Comparison of ENCODE assay signal across 1 cellular context in the genomic region with DNA sequence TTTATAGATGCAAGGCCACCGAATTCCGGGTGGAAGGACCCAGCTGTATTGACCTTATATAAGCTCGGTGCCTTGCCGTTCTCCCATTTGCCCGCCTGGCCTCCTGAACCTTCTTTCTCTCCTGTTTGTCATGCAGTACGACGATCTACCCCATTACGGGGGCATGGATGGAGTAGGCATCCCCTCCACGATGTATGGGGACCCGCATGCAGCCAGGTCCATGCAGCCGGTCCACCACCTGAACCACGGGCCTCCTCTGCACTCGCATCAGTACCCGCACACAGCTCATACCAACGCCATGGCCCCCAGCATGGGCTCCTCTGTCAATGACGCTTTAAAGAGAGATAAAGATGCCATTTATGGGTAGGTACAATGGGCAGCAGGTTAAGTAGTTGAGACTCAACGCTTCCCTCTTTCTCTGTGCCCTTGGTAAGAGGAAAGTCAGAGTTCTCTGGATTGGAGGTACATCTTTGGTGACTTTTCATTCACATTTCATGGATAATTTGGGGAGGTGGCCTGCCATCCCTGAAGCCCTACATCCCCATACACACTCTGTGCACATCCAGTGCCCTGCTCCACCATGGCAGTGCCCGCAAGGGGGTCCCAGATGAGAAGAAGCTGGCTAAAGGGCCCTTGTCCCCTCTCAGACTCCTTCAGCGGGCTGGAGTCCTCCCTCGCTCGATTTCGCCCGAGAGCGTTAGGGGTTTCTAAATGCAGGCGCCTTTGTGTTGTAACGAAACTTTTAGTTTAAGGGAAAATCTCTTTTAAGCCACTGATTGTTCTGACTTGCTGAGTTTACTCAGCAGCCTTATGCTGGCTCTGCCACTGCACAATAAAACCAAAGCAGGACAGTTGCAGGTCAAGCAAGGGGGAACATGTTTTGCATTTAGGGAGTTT.
TF ChIP-seq lines count a peak whose summit lies in the region.

No MANE protein-coding gene starts in this region.

TF ChIP-seq in K562, 482 proteins besides CTCF, POLR2A, EP300 and RAD21 (continued from another document):
- TF ChIP-seq, protein P1, sequence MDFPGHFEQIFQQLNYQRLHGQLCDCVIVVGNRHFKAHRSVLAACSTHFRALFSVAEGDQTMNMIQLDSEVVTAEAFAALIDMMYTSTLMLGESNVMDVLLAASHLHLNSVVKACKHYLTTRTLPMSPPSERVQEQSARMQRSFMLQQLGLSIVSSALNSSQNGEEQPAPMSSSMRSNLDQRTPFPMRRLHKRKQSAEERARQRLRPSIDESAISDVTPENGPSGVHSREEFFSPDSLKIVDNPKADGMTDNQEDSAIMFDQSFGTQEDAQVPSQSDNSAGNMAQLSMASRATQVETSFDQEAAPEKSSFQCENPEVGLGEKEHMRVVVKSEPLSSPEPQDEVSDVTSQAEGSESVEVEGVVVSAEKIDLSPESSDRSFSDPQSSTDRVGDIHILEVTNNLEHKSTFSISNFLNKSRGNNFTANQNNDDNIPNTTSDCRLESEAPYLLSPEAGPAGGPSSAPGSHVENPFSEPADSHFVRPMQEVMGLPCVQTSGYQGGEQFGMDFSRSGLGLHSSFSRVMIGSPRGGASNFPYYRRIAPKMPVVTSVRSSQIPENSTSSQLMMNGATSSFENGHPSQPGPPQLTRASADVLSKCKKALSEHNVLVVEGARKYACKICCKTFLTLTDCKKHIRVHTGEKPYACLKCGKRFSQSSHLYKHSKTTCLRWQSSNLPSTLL (IDR thresholded peaks at IDR 0.05) = no peak
- TF ChIP-seq XRCC4 (IDR thresholded peaks at IDR 0.05; ENCODE audit: extremely low read depth, insufficient read depth, insufficient read length) (no peak), MAX (CRISPR knock-in tag; IDR thresholded peaks at IDR 0.05) (no peak), KDM5B (IDR thresholded peaks at IDR 0.05; ENCODE audit: insufficient replicate concordance, low read depth, low read length) (no peak), ZNF780A (CRISPR knock-in tag; IDR thresholded peaks at IDR 0.05) (no peak)
